ENCODE assay signal across 1 cellular context in the genomic region with DNA sequence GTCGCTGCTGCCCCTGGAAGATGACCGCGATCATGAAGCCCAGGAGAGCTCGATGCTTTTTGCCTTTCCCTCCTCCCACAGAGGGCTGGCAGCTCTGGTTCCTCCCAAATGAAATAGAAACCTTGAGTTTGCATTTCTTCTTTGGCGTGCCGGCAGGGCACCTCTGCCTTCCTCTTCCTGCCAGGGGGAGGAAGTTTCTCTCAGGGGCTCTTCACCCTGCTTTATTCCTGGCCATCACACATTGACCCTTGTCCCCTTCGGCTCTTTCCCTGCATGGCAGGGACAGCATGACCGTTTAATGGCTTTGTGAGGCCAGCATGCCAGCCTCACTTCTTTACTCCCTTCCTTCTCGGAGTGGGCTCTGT.
TF ChIP-seq lines count a peak whose summit lies in the region.

No MANE protein-coding gene starts in this region.

TF ChIP-seq in WTC11, 78 proteins besides CTCF, POLR2A, EP300 and RAD21:
- TF ChIP-seq ZNF423 (CRISPR knock-in tag; IDR thresholded peaks at IDR 0.05) (no peak), SMAD3 (CRISPR knock-in tag; IDR thresholded peaks at IDR 0.05; ENCODE audit: borderline replicate concordance) (no peak), CREB1 (CRISPR knock-in tag; IDR thresholded peaks at IDR 0.05) (no peak), ATF1 (CRISPR knock-in tag; IDR thresholded peaks at IDR 0.05) (no peak), ZNF671 (CRISPR knock-in tag; IDR thresholded peaks at IDR 0.05) (no peak), ESRRA (CRISPR knock-in tag; IDR thresholded peaks at IDR 0.05; ENCODE audit: borderline replicate concordance) (no peak)
- TF ChIP-seq, protein P1, sequence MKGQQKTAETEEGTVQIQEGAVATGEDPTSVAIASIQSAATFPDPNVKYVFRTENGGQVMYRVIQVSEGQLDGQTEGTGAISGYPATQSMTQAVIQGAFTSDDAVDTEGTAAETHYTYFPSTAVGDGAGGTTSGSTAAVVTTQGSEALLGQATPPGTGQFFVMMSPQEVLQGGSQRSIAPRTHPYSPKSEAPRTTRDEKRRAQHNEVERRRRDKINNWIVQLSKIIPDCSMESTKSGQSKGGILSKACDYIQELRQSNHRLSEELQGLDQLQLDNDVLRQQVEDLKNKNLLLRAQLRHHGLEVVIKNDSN (CRISPR knock-in tag; IDR thresholded peaks at IDR 0.05) = no peak
- TF ChIP-seq, protein P2, sequence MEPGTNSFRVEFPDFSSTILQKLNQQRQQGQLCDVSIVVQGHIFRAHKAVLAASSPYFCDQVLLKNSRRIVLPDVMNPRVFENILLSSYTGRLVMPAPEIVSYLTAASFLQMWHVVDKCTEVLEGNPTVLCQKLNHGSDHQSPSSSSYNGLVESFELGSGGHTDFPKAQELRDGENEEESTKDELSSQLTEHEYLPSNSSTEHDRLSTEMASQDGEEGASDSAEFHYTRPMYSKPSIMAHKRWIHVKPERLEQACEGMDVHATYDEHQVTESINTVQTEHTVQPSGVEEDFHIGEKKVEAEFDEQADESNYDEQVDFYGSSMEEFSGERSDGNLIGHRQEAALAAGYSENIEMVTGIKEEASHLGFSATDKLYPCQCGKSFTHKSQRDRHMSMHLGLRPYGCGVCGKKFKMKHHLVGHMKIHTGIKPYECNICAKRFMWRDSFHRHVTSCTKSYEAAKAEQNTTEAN (CRISPR knock-in tag; IDR thresholded peaks at IDR 0.05) = no peak
- TF ChIP-seq, protein P3, sequence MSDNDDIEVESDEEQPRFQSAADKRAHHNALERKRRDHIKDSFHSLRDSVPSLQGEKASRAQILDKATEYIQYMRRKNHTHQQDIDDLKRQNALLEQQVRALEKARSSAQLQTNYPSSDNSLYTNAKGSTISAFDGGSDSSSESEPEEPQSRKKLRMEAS (CRISPR knock-in tag; IDR thresholded peaks at IDR 0.05) = no peak
